Comparison of ENCODE assay signal across 1 cellular context in the genomic region with DNA sequence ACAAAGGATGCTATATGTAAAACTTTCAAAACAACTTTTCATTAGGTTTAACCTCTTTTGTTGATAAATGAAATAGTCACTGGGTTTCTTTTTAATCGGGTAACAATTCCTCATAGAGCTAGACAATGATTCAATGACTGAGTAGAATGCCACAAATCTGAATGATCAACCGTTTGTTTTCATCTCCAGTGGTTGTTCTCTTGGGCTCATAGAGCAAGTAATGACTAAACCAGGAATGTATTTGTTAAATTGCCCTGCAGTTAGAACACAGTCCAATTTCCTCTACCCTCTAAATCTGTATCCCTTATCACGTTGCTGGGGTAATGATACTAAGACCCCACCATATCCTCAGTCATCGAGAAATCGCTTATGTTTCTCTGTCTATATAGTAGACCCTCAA.
TF ChIP-seq lines count a peak whose summit lies in the region.

No MANE protein-coding gene starts in this region.

TF ChIP-seq in HepG2, 621 proteins besides CTCF, POLR2A, EP300 and RAD21 (continued from another document):
- TF ChIP-seq ELF3 (CRISPR knock-in tag; IDR thresholded peaks at IDR 0.05) (no peak), SPEN (CRISPR knock-in tag; IDR thresholded peaks at IDR 0.05; ENCODE audit: low read depth) (no peak), REXO4 (CRISPR knock-in tag; IDR thresholded peaks at IDR 0.05; ENCODE audit: borderline replicate concordance) (no peak), PHF5A (CRISPR knock-in tag; IDR thresholded peaks at IDR 0.05; ENCODE audit: low read depth, unreplicated experiment) (no peak), KMT2A (CRISPR knock-in tag; IDR thresholded peaks at IDR 0.05) (no peak), RORA (CRISPR knock-in tag; IDR thresholded peaks at IDR 0.05) (no peak), ZC3H4 (CRISPR knock-in tag; IDR thresholded peaks at IDR 0.05; ENCODE audit: borderline replicate concordance) (no peak), MLXIP (CRISPR knock-in tag; IDR thresholded peaks at IDR 0.05; ENCODE audit: borderline replicate concordance) (no peak), ZNF317 (CRISPR knock-in tag; IDR thresholded peaks at IDR 0.05) (no peak), ZFP1 (CRISPR knock-in tag; IDR thresholded peaks at IDR 0.05) (no peak), ZNF552 (CRISPR knock-in tag; IDR thresholded peaks at IDR 0.05; ENCODE audit: borderline replicate concordance) (no peak), ZNF773 (CRISPR knock-in tag; IDR thresholded peaks at IDR 0.05; ENCODE audit: borderline replicate concordance) (no peak), ZNF446 (CRISPR knock-in tag; IDR thresholded peaks at IDR 0.05) (no peak), NCOR1 (IDR thresholded peaks at IDR 0.05; ENCODE audit: borderline replicate concordance, low read length) (no peak), ZNF703 (CRISPR knock-in tag; IDR thresholded peaks at IDR 0.05; ENCODE audit: borderline replicate concordance) (no peak)
- TF ChIP-seq, protein P1, sequence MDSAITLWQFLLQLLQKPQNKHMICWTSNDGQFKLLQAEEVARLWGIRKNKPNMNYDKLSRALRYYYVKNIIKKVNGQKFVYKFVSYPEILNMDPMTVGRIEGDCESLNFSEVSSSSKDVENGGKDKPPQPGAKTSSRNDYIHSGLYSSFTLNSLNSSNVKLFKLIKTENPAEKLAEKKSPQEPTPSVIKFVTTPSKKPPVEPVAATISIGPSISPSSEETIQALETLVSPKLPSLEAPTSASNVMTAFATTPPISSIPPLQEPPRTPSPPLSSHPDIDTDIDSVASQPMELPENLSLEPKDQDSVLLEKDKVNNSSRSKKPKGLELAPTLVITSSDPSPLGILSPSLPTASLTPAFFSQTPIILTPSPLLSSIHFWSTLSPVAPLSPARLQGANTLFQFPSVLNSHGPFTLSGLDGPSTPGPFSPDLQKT (CRISPR knock-in tag; IDR thresholded peaks at IDR 0.05; ENCODE audit: borderline replicate concordance) = no peak
- TF ChIP-seq, protein P2, sequence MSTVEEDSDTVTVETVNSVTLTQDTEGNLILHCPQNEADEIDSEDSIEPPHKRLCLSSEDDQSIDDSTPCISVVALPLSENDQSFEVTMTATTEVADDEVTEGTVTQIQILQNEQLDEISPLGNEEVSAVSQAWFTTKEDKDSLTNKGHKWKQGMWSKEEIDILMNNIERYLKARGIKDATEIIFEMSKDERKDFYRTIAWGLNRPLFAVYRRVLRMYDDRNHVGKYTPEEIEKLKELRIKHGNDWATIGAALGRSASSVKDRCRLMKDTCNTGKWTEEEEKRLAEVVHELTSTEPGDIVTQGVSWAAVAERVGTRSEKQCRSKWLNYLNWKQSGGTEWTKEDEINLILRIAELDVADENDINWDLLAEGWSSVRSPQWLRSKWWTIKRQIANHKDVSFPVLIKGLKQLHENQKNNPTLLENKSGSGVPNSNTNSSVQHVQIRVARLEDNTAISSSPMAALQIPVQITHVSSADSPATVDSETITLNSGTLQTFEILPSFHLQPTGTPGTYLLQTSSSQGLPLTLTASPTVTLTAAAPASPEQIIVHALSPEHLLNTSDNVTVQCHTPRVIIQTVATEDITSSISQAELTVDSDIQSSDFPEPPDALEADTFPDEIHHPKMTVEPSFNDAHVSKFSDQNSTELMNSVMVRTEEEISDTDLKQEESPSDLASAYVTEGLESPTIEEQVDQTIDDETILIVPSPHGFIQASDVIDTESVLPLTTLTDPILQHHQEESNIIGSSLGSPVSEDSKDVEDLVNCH (CRISPR knock-in tag; IDR thresholded peaks at IDR 0.05) = no peak
TF ChIP-seq in HepG2: peak in this region for 0.
